Comparison of ENCODE assay signal across 8 cellular contexts in the genomic region with DNA sequence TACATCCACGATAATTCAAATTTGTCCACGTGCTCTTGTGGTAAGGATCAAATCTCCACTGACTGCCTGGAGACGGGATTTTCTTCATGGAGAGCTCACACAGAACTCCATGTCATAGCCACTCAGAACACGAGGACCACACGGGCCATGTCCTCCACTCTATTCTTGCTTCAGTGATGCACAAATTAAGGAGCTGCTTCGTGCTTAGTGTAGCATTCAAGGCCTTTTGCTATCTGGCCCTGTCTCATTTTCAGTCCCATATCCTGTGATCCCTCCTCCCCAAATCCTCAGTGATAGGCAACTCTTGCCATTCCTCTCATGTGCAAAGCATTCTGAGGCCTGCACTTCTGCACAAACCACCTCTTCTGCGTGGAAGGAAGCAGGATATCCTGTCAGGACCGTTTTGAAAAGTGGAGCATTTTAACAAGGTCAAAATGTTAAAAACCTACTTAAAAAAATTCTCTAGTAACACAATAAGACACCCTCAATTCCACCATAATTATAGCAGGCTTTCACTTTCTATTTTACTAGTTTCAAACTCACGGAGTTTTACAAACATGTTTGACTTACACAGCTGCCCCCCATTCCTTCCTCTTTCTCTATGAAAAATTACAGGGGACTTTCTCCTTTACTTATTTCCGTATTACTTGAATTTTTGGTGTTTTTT. TPM values are rescaled to one million over a fixed set of nuclear protein-coding genes. Genes with fewer than 3 reads are reported as not detected.
DNase-seq lines count a peak whose midpoint lies in the region; ATAC-seq, FAIRE-seq and TF ChIP-seq lines count a peak whose summit lies in the region.

No MANE protein-coding gene starts in this region.

- 32% methylated on average over 10 of the region's 10 CpGs for whole genome bisulfite sequencing in K562 (ENCODE audit: insufficient coverage, low coverage, missing lambda C conversion rate)

- CTCF ChIA-PET in CD4-positive, alpha-beta T cell (lab: Charles Lee): interaction anchor here (2.1 to 6.8 kb wide), 3 partner anchors 26 to 226 kb away, joined by 4 to 35 read pairs (median 27); a partner anchor contains a TSS
- CTCF ChIA-PET in K562 (lab: Yijun Ruan, JAX; ENCODE audit: low intra/inter-chr PET ratio): no interaction called here

- H3K9me1 ChIP-seq in K562 (ENCODE audit: control insufficient read depth, insufficient read depth, low read length): no peaks in the 10 kb centered on the region

- H3K4me3 ChIP-seq in K562: no peak overlapping the region

- H3K4me1 ChIP-seq in K562 (replicated peaks in 1 of 2; ENCODE audit: control insufficient read depth in 2 of 2, insufficient read depth in 2 of 2, low read length in 2 of 2): peaks cover 0 to 5% of the 10 kb centered on the region in 2 experiments; a peak in 1 of 5 replicates

- intact Hi-C loops in CD4-positive, alpha-beta T cell (cut with DNase I, micrococcal nuclease): loop anchor here (1.0 to 5.0 kb wide), 4 partner anchors 33 to 185 kb away; no protein-coding TSS in a partner anchor
- intact Hi-C loops in K562 (cut with micrococcal nuclease): no loop called here

- H4K20me1 ChIP-seq in K562 (replicated peaks; ENCODE audit: control insufficient read depth, insufficient read depth, low read length): no peaks in the 10 kb centered on the region

- H3K36me3 Mint-ChIP-seq in CD4-positive, alpha-beta T cell (ENCODE audit: low read depth): peaks cover 77% of the 10 kb centered on the region
- peaks cover 12% of the 10 kb centered on the region for H3K36me3 Mint-ChIP-seq in stimulated activated effector memory CD8-positive, alpha-beta T cell treated with anti-CD3 and anti-CD28 coated beads, Interleukin-12 subunit alpha, Interleukin-12 subunit beta, amount 100 ng/mL, for 72 hours

- no peaks in the 10 kb centered on the region for H3K27me3 Mint-ChIP-seq in CD4-positive, alpha-beta T cell

- in situ Hi-C loops in K562 (cut with MboI): no loop called here

- no peak for TF ChIP-seq EP300 in K562 (IDR thresholded peaks at IDR 0.05; ENCODE audit: low read length)

- H3K27me3 ChIP-seq in CD4-positive, alpha-beta T cell (ENCODE audit: control insufficient read depth, insufficient read depth, low read length): no peaks in the 10 kb centered on the region
- no peaks in the 10 kb centered on the region for H3K27me3 ChIP-seq in K562 (ENCODE audit: control insufficient read depth in 2 of 2, insufficient read depth in 2 of 2, low read length in 2 of 2)

- ATAC-seq in CD4-positive, alpha-beta T cell (ENCODE audit: poor library complexity): peak; percentile 54
- ATAC-seq in GM19455 (IDR thresholded peaks at IDR 0.05; ENCODE audit: unreplicated experiment): peak; percentile 38
- peak; percentile 39 for ATAC-seq in HG03521 (IDR thresholded peaks at IDR 0.05; ENCODE audit: unreplicated experiment)
- ATAC-seq in K562: no peak
- peak; percentile 50 for ATAC-seq in stimulated activated effector memory CD8-positive, alpha-beta T cell treated with anti-CD3 and anti-CD28 coated beads, Interleukin-12 subunit alpha, Interleukin-12 subunit beta, amount 100 ng/mL, for 72 hours
- ATAC-seq in omental fat pad (ENCODE audit: low FRiP score): no peak

- no peak overlapping the region for H3K9ac ChIP-seq in K562 (ENCODE audit: insufficient read depth in 1 of 2, low read depth in 2 of 2, low read length in 2 of 2)

- no peak for TF ChIP-seq POLR2A in K562 (conservative IDR thresholded peaks at IDR 0.05)

- no peak for TF ChIP-seq RAD21 in K562 (CRISPR knock-in tag; conservative IDR thresholded peaks at IDR 0.05 in 1 of 2, IDR thresholded peaks at IDR 0.05 in 1 of 2)

- peaks cover 6% of the 10 kb centered on the region for H3K9me3 Mint-ChIP-seq in CD4-positive, alpha-beta T cell
- H3K9me3 Mint-ChIP-seq in stimulated activated effector memory CD8-positive, alpha-beta T cell treated with anti-CD3 and anti-CD28 coated beads, Interleukin-12 subunit alpha, Interleukin-12 subunit beta, amount 100 ng/mL, for 72 hours: peaks cover 3% of the 10 kb centered on the region

- no peaks in the 10 kb centered on the region for H3K36me3 ChIP-seq in K562 (ENCODE audit: control insufficient read depth, insufficient read depth, low read length)

- BruUV-seq in K562 (replicated peaks; lab: Mats Ljungman, UMichigan): no TSS peak

- H3K9me3 ChIP-seq in CD4-positive, alpha-beta T cell (ENCODE audit: control insufficient read depth, low read length): no peaks in the 10 kb centered on the region
- no peaks in the 10 kb centered on the region for H3K9me3 ChIP-seq in K562 (replicated peaks; ENCODE audit: control insufficient read depth, insufficient read depth, low read depth, low read length)

- TF ChIP-seq CTCF in CD4-positive, alpha-beta T cell (IDR thresholded peaks at IDR 0.05): no peak
- TF ChIP-seq CTCF in K562 (IDR thresholded peaks at IDR 0.05 in 2 of 3, conservative IDR thresholded peaks at IDR 0.05 in 1 of 3; ENCODE audit: insufficient read depth in 2 of 3, low read depth in 1 of 3, low read length in 3 of 3) (no peak), omental fat pad (IDR thresholded peaks at IDR 0.05) (no peak)

- POLR2A ChIA-PET in CD4-positive, alpha-beta T cell (lab: Charles Lee): interaction anchor here (0.8 to 4.5 kb wide), 13 partner anchors 9 to 587 kb away, joined by 3 to 81 read pairs (median 5); a partner anchor contains a TSS
- POLR2A ChIA-PET in K562 (lab: Yijun Ruan, JAX): interaction anchor here (0.6 to 0.9 kb wide), 2 partner anchors 8 to 238 kb away, joined by 3 read pairs; a partner anchor contains a TSS

- H3K4me3 Mint-ChIP-seq in CD4-positive, alpha-beta T cell: peak overlapping the region; percentile 83
- H3K4me3 Mint-ChIP-seq in stimulated activated effector memory CD8-positive, alpha-beta T cell treated with anti-CD3 and anti-CD28 coated beads, Interleukin-12 subunit alpha, Interleukin-12 subunit beta, amount 100 ng/mL, for 72 hours: peak overlapping the region; percentile 74

- H3K4me2 ChIP-seq in K562 (ENCODE audit: insufficient read depth, low read length): peak overlapping the region; percentile 34; the same call in 1 of the 2 replicates

- FAIRE-seq in K562 (lab: Jason Lieb, UNC): no peak

- DNase-seq in CD4-positive, alpha-beta T cell: peak in 5 of 10 experiments; percentile 23 to 40 (median 31)
- no peak for DNase-seq in K562 (ENCODE audit: extremely low read depth in 1 of 4, low spot score in 3 of 4)
- DNase-seq in stimulated activated effector memory CD8-positive, alpha-beta T cell treated with anti-CD3 and anti-CD28 coated beads, Interleukin-12 subunit alpha, Interleukin-12 subunit beta, amount 100 ng/mL, for 72 hours (ENCODE audit: low spot score in 2 of 2): peak in 1 of 2 donors; percentile 56
- DNase-seq in DMS79 (lab: John Stamatoyannopoulos, UW): no peak
- DNase-seq in omental fat pad (ENCODE audit: low spot score): no peak
- no peak for DNase-seq in iPS-NIHi7 (ENCODE audit: extremely low spot score)

- peak overlapping the region; percentile 53 for H2AFZ ChIP-seq in K562 (ENCODE audit: low read depth, low read length)

- H3K4me1 Mint-ChIP-seq in CD4-positive, alpha-beta T cell (ENCODE audit: low read depth): peaks cover 69% of the 10 kb centered on the region
- peaks cover 75% of the 10 kb centered on the region for H3K4me1 Mint-ChIP-seq in stimulated activated effector memory CD8-positive, alpha-beta T cell treated with anti-CD3 and anti-CD28 coated beads, Interleukin-12 subunit alpha, Interleukin-12 subunit beta, amount 100 ng/mL, for 72 hours

- peak overlapping the region; percentile 100 for H3K27ac Mint-ChIP-seq in CD4-positive, alpha-beta T cell
- peak overlapping the region; percentile 97 for H3K27ac Mint-ChIP-seq in stimulated activated effector memory CD8-positive, alpha-beta T cell treated with anti-CD3 and anti-CD28 coated beads, Interleukin-12 subunit alpha, Interleukin-12 subunit beta, amount 100 ng/mL, for 72 hours

- H3K79me2 ChIP-seq in K562 (ENCODE audit: control insufficient read depth, insufficient read depth, low read length): no peaks in the 10 kb centered on the region

- peak overlapping the region; percentile 92 for H3K27ac ChIP-seq in CD4-positive, alpha-beta T cell (ENCODE audit: low read depth, low read length)
- H3K27ac ChIP-seq in K562 (ENCODE audit: extremely low read depth, low read depth, low read length): no peak overlapping the region

TF ChIP-seq in K562, 482 proteins besides CTCF, POLR2A, EP300 and RAD21 (continues in another document):
- TF ChIP-seq, protein P1, sequence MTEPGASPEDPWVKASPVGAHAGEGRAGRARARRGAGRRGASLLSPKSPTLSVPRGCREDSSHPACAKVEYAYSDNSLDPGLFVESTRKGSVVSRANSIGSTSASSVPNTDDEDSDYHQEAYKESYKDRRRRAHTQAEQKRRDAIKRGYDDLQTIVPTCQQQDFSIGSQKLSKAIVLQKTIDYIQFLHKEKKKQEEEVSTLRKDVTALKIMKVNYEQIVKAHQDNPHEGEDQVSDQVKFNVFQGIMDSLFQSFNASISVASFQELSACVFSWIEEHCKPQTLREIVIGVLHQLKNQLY (CRISPR knock-in tag; conservative IDR thresholded peaks at IDR 0.05): no peak
- no peak for TF ChIP-seq NONO (IDR thresholded peaks at IDR 0.05; ENCODE audit: low read depth in 2 of 2, low read length in 1 of 2)
- TF ChIP-seq U2AF2 (optimal IDR thresholded peaks at IDR 0.05; ENCODE audit: low read depth, low read length): no peak
- no peak for TF ChIP-seq BMI1 (IDR thresholded peaks at IDR 0.05; ENCODE audit: low read length)
- TF ChIP-seq ZNF445 (CRISPR knock-in tag; IDR thresholded peaks at IDR 0.05; ENCODE audit: low read depth): no peak
- no peak for TF ChIP-seq FUS (optimal IDR thresholded peaks at IDR 0.05; ENCODE audit: low read depth, low read length)
- no peak for TF ChIP-seq SNRNP70 (optimal IDR thresholded peaks at IDR 0.05; ENCODE audit: low read depth, low read length)

RNA-seq across cellular contexts. Expression of a gene that starts 35.2 kb away (rescaled TPM):
- 10 to 100 TPM; 76.7 to 77.8 TPM for total RNA-seq in CD4-positive, alpha-beta T cell
- total RNA-seq in K562 (2011; cell fraction: chromatin; rRNA removed; ENCODE audit: low replicate concordance): 39.5 and 67.1 TPM in 2 replicates
- 22.7 and 28.6 TPM in 2 replicates for total RNA-seq in K562 (2011; cell fraction: nucleolus; rRNA removed)
- total RNA-seq in K562 (2011; cell fraction: nucleoplasm; rRNA removed): 36.4 and 54.3 TPM in 2 replicates
- total RNA-seq in K562 (2014; rRNA removed) (4.1 and 6.3 TPM in 2 replicates), K562 (2014; rRNA removed; fragmentation: Illumina TruSeq; extraction: Trizol) (4.4 and 4.9 TPM in 2 replicates), K562 (2015; rRNA removed; fragmentation: Illumina TruSeq; extraction: Trizol) (2.9 and 3.6 TPM in 2 replicates), K562 (2021) (4.0 and 4.2 TPM in 2 replicates), omental fat pad (10 to 100 TPM; 41.7 to 89.5 (median 59.4) TPM)
- polyA plus RNA-seq in K562 (2011; rRNA removed) (7.9 and 10.0 TPM in 2 replicates), K562 (2014; fragmentation: Illumina TruSeq; extraction: Trizol) (3.5 and 4.1 TPM in 2 replicates), K562 (2014; fragmentation: Nextera tagmentation; extraction: Ambion mirVana) (1 to 10 TPM; 1.6 to 1.8 TPM), K562 (2014; rRNA removed) (3.1 and 4.4 TPM in 2 replicates)
- polyA plus RNA-seq in K562 (2011; cell fraction: cytosol; rRNA removed): 2.8 and 4.2 TPM in 2 replicates
- 7.7 and 8.6 TPM in 2 replicates for polyA plus RNA-seq in K562 (2011; cell fraction: nucleus; rRNA removed)
- 2.7 and 8.7 TPM in 2 replicates for polyA plus RNA-seq in K562 (2012)
- polyA minus RNA-seq in K562 (2011; rRNA and poly(A)+ RNA removed): 11.3 and 14.3 TPM in 2 replicates
- 2.3 and 3.1 TPM in 2 replicates for polyA minus RNA-seq in K562 (2011; cell fraction: cytosol; rRNA and poly(A)+ RNA removed)
- 6.5 and 12.1 TPM in 2 replicates for polyA minus RNA-seq in K562 (2011; cell fraction: nucleus; rRNA and poly(A)+ RNA removed)

Comparison
In these comparisons a context has a peak if more than half of its experiments do, and no peak if none do; other contexts are left out.
1. ATAC-seq: peak in CD4-positive, alpha-beta T cell (single experiment), GM19455 (single experiment), HG03521 (single experiment) and stimulated activated effector memory CD8-positive, alpha-beta T cell treated with anti-CD3 and anti-CD28 coated beads, Interleukin-12 subunit alpha, Interleukin-12 subunit beta, amount 100 ng/mL, for 72 hours (single experiment); none in K562 (single experiment) and omental fat pad (single experiment).